ENCODE assay signal across 25 cellular contexts in the genomic region with DNA sequence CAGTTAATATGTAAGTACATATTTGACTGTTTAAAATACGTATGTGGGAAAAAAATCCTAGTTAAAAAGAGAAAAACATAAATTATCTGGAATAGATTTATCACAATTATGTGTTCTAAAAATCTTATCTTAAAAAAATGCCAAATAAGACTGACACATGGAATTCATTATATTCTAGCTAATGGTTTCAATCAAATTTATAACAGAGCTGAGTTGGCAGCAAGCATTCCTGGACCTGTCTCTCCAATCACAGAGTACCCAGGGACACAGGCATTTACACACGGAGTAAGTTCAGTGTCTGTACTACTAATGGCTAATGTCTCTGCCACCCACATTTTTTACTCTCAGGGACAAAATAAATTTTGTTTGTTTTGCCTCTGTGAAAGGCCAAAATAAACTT.
"Had no signal": no experiment of that assay in that cellular context is flagged by ENCODE, and none has a peak within 500 bp of the region (broad histone marks: within the 10 kb centered on the region; RNA-seq: fewer than 3 reads in every experiment).

No MANE protein-coding gene starts in this region.

- H3K4me1 Mint-ChIP-seq: natural killer cell; stimulated activated naive CD8-positive, alpha-beta T cell treated with anti-CD3 and anti-CD28 coated beads, Interleukin-15, amount 100 ng/mL, for 72 hours had no signal

- ATAC-seq: esophagus mucosa; gastroesophageal sphincter; left colon; natural killer cell; stimulated activated naive CD8-positive, alpha-beta T cell treated with anti-CD3 and anti-CD28 coated beads, Interleukin-15, amount 100 ng/mL, for 72 hours had no signal

- H3K9me3 Mint-ChIP-seq: dendritic cell treated with granulocyte-macrophage colony-stimulating factor and Interleukin-4, amounts not matched to agents 40 ng/mL and 50 ng/mL, for 4 days; endodermal cell; natural killer cell; neural crest cell; stimulated activated naive CD8-positive, alpha-beta T cell treated with anti-CD3 and anti-CD28 coated beads, Interleukin-15, amount 100 ng/mL, for 72 hours had no signal

- H3K27me3 ChIP-seq: colonic mucosa, foreskin keratinocyte, gastroesophageal sphincter, neutrophil, right lobe of liver, transverse colon, upper lobe of right lung, uterus had no signal

- H3K4me3 ChIP-seq: colonic mucosa, gastroesophageal sphincter, heart right ventricle, left ventricle myocardium inferior, lower lobe of right lung, right lobe of liver, suprapubic skin, transverse colon, upper lobe of right lung, uterus had no signal

- H3K36me3 ChIP-seq: colonic mucosa, gastroesophageal sphincter, heart right ventricle, left ventricle myocardium inferior, lower lobe of right lung, neutrophil, right lobe of liver, suprapubic skin, transverse colon, upper lobe of right lung, uterus had no signal

- H3K4me3 Mint-ChIP-seq: dendritic cell treated with granulocyte-macrophage colony-stimulating factor and Interleukin-4, amounts not matched to agents 40 ng/mL and 50 ng/mL, for 4 days; endodermal cell; natural killer cell; neural crest cell; stimulated activated naive CD8-positive, alpha-beta T cell treated with anti-CD3 and anti-CD28 coated beads, Interleukin-15, amount 100 ng/mL, for 72 hours had no signal

- H3K27ac ChIP-seq: colonic mucosa, epithelial cell of prostate, foreskin keratinocyte, gastroesophageal sphincter, heart right ventricle, left ventricle myocardium inferior, lower lobe of right lung, neutrophil, parathyroid adenoma, right lobe of liver, suprapubic skin, transverse colon, upper lobe of right lung, uterus had no signal

- H2AFZ ChIP-seq: parathyroid adenoma had no signal

- DNase-seq: effector CD8-positive, alpha-beta T cell; left ventricle myocardium inferior; lower lobe of right lung; natural killer cell; stimulated activated CD4-positive, alpha-beta T cell treated with anti-CD3 and anti-CD28 coated beads, Interleukin-4, amount 100 ng/mL, for 1 hour; stimulated activated naive CD4-positive, alpha-beta T cell; stimulated activated naive CD8-positive, alpha-beta T cell treated with anti-CD3 and anti-CD28 coated beads, Interleukin-15, amount 100 ng/mL, for 72 hours; upper lobe of right lung had no signal

- H3K4me1 ChIP-seq: colonic mucosa, foreskin keratinocyte, heart right ventricle, left ventricle myocardium inferior, lower lobe of right lung, right lobe of liver, suprapubic skin, transverse colon, upper lobe of right lung had no signal

- H3K79me2 ChIP-seq: parathyroid adenoma had no signal

- H3K27ac Mint-ChIP-seq: dendritic cell treated with granulocyte-macrophage colony-stimulating factor and Interleukin-4, amounts not matched to agents 40 ng/mL and 50 ng/mL, for 4 days; endodermal cell; natural killer cell; progenitor cell of endocrine pancreas; stimulated activated naive CD8-positive, alpha-beta T cell treated with anti-CD3 and anti-CD28 coated beads, Interleukin-15, amount 100 ng/mL, for 72 hours had no signal

- H3K9me3 ChIP-seq: colonic mucosa, gastroesophageal sphincter, heart right ventricle, left ventricle myocardium inferior, lower lobe of right lung, neutrophil, right lobe of liver, suprapubic skin, transverse colon, upper lobe of right lung, uterus had no signal

- H3K36me3 Mint-ChIP-seq: natural killer cell had no signal

- H3K9ac ChIP-seq: parathyroid adenoma had no signal
